8 cellular contexts compared by ENCODE assay signal in the genomic region with DNA sequence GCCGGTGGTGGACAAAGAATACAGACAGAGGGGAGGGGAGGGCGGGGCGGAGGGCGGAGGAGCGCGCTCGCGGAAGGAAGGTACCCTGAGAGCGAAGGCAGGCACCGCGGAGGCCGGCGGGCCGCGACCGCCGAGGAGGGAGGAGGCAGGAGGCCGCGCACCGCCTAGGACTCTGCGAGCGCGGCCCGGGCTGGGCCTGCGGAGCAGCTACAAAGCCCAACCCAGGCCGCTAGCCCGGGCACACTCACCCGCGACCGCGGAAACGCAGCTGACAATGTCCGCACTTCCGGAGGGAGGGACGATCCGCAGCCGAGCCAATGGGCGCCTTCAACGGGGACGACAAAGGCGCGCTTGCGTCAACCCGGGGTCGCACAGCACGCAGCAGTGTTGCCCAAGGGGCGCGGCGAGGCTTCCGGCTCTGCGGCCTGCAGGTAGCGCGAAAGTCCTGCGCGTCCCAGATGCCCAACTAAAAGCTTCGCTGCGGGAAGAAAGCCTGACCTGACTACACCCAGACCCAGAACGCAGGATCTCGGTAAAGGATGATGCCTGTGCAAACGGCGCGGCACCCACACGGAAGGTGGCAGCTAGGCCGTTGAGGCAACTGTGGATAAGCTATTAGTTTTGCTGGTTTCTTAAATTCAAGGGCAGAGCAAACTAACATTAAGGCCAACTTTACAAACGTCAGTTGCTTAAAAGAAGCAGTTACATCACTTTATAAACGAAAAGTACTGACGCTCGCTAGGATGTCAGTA. TPM values are rescaled to one million over a fixed set of nuclear protein-coding genes. Genes with fewer than 3 reads are reported as not detected.
DNase-seq lines count a peak whose midpoint lies in the region; ATAC-seq and TF ChIP-seq lines count a peak whose summit lies in the region.

A gene (minus strand): TSS at position 276 of the 752 bp plus-strand sequence. CDS start 3,486 bp downstream, outside the sequence.

- peaks cover 39% of the 10 kb centered on the region for H4K20me1 ChIP-seq in OCI-LY3 (ENCODE audit: insufficient read depth, low read length)

- H3K4me1 ChIP-seq in OCI-LY3 (ENCODE audit: low read length) (peaks cover 45% of the 10 kb centered on the region), mononuclear cell (ENCODE audit: insufficient read depth, low read length) (peaks cover 52% of the 10 kb centered on the region)

- H3K4me3 ChIP-seq in OCI-LY3 (ENCODE audit: low read length) (peak within 1 kb of the TSS; percentile 78), mononuclear cell (ENCODE audit: low read length) (peak within 1 kb of the TSS; percentile 71)

- H3K79me2 ChIP-seq in OCI-LY3 (ENCODE audit: low read length) = peaks cover 55% of the 10 kb centered on the region

- DNase-seq in D341Med (ENCODE audit: low spot score) = peak; percentile 98
- peak; percentile 88 for DNase-seq in HuH-7 (ENCODE audit: low spot score)
- DNase-seq in activated CD8-positive, alpha-beta memory T cell treated with anti-CD3 and anti-CD28 coated beads, Interleukin-2, amount 50 U/mL, for 48 hours = peak; percentile 99
- peak; percentile 87 for DNase-seq in epidermal melanocyte (ENCODE audit: insufficient read length, low spot score)
- peak; percentile 84 to 89 for DNase-seq in stimulated activated CD8-positive, alpha-beta memory T cell treated with anti-CD3 and anti-CD28 coated beads, Interleukin-4, amount 100 ng/mL, for 1 hour (ENCODE audit: low read depth in 2 of 2, low spot score in 1 of 2)

- H3K9me3 ChIP-seq in OCI-LY3 (ENCODE audit: insufficient read depth, low read length) = no peaks in the 10 kb centered on the region
- no peaks in the 10 kb centered on the region for H3K9me3 ChIP-seq in mononuclear cell (ENCODE audit: low read depth, low read length)

- H3K9ac ChIP-seq in OCI-LY3 (ENCODE audit: low read length) = peak within 1 kb of the TSS; percentile 69

- peak; percentile 93 for ATAC-seq in GM21515 (IDR thresholded peaks at IDR 0.05; ENCODE audit: unreplicated experiment)

- no peaks in the 10 kb centered on the region for H3K27me3 ChIP-seq in OCI-LY3 (ENCODE audit: low read depth, low read length)
- no peaks in the 10 kb centered on the region for H3K27me3 ChIP-seq in mononuclear cell (ENCODE audit: insufficient read depth, low read length)

- no peak for TF ChIP-seq CTCF in OCI-LY3 (IDR thresholded peaks at IDR 0.05; ENCODE audit: low read depth, low read length)

- H3K27ac ChIP-seq in OCI-LY3 (ENCODE audit: low read length) = peak within 1 kb of the TSS; percentile 79

- peak within 1 kb of the TSS; percentile 87 for H3K4me2 ChIP-seq in OCI-LY3 (ENCODE audit: low read length)

- H3K36me3 ChIP-seq in OCI-LY3 (replicated peaks; ENCODE audit: low read depth, low read length) = peaks cover 54% of the 10 kb centered on the region

- peak within 1 kb of the TSS; percentile 21; the same call in 1 of the 2 replicates for H2AFZ ChIP-seq in OCI-LY3 (ENCODE audit: low read depth, low read length)

RNA-seq across cellular contexts. Expression of the gene that starts here (rescaled TPM):
- 25.3 TPM for total RNA-seq in mononuclear cell

Comparison
In these comparisons a context has a peak if more than half of its experiments do, and no peak if none do; other contexts are left out.
1. Peak in every context shown above with its lines: DNase-seq, ATAC-seq, H3K4me3 ChIP-seq and H3K27ac ChIP-seq.